In the genomic region with DNA sequence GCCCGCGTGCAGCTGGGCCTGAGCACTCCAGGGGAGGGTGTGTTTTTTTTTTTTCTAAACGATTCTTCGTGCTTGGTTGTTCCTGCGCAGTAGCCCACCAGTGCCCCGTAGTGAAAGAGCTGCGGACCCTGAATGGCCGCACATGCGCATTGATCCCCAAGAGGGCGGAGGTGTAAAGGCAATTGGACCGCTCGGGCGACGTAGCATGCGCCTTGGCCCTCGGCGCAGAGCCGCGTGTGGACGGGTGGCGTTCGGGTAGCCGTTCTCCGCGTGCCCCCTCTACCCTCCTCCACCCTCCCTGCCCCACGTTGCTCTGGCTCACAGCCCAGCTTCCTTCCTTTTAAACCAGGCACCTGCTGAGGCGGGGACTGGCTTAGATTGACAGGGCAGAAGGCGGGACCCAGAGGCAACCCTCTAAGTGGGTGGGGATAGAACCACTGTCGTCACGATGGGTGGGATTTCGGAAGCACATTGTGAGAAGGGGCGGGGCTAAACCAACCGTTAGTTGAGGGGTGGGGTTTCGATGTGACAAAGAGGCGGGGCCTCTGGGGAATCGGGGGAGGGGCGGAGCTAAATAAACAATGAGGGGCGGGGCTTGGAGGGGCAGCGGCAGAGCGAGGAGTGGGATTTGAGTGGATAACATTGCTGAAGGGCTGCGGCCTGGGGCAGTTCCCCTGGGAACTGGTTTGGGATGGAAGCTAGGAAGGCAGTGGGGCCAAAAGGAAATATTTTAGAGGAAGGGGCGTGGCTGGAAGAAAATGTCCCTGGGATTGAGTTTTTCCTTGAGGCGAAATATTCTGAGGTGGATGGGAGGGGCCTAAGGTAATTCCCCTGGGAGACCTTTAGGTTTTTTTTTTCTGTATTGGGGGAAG, we compare ENCODE assay signal across 8 cellular contexts. TPM values are rescaled to one million over a fixed set of nuclear protein-coding genes. Genes with fewer than 3 reads are reported as not detected.
A peak's percentile ranks its signal among the peaks of the same experiment; 100 is the strongest.
DNase-seq lines count a peak whose midpoint lies in the region; ATAC-seq and TF ChIP-seq lines count a peak whose summit lies in the region.

No MANE protein-coding gene starts in this region.

- H3K4me3 ChIP-seq in BE2C (ENCODE audit: low read depth, low read length) (peak overlapping the region; percentile 64), coronary artery (peak overlapping the region; percentile 88)

- no peaks in the 10 kb centered on the region for H3K9me3 ChIP-seq in BE2C

- H3K27ac ChIP-seq in coronary artery, result peak overlapping the region; percentile 75 to 95

- H3K27me3 ChIP-seq in BE2C, result no peaks in the 10 kb centered on the region

- peaks cover 29% of the 10 kb centered on the region for H3K36me3 ChIP-seq in BE2C

- H3K4me1 ChIP-seq in BE2C, result peaks cover under 1% of the 10 kb centered on the region

- TF ChIP-seq CTCF in BE2C (IDR thresholded peaks at IDR 0.05; ENCODE audit: low read depth, low read length) (no peak), coronary artery (IDR thresholded peaks at IDR 0.05) (no peak)

- ATAC-seq in HG03457 (IDR thresholded peaks at IDR 0.05; ENCODE audit: unreplicated experiment) (peak; percentile 52), left lobe of liver (peak; percentile 74)

- DNase-seq in BE2C (peak; percentile 99), GM19240 (ENCODE audit: insufficient read length, low spot score) (peak; percentile 89), NCI-H524 treated with DMSO at 0.1 percent for 48 hours (lab: John Stamatoyannopoulos, UW) (peak; percentile 69), coronary artery (ENCODE audit: low spot score) (peak; percentile 92), left lobe of liver (ENCODE audit: low spot score) (peak; percentile 95)
- DNase-seq in activated CD4-positive, alpha-beta T cell treated with anti-CD3 and anti-CD28 coated beads for 48 hours, result peak; percentile 96
- DNase-seq in stimulated activated CD4-positive, alpha-beta T cell treated with anti-CD3 and anti-CD28 coated beads, Interleukin-2, amount 100 ng/mL, for 24 hours, result peak; percentile 91 to 93

RNA-seq across cellular contexts. Expression of a gene that starts 0.5 kb away (rescaled TPM):
- 110 TPM for polyA plus RNA-seq in BE2C (2012; ENCODE audit: insufficient read depth, insufficient read length, low read depth)
- 24.4 TPM for total RNA-seq in left lobe of liver

RNA-seq across cellular contexts. Expression of a gene that starts 0.8 kb away (rescaled TPM):
- 546 TPM for polyA plus RNA-seq in BE2C (2012; ENCODE audit: insufficient read depth, insufficient read length, low read depth)
- 787 TPM for total RNA-seq in left lobe of liver

RNA-seq across cellular contexts. Expression of a gene that starts 31.1 kb away (rescaled TPM):
- polyA plus RNA-seq in BE2C (2012; ENCODE audit: insufficient read depth, insufficient read length, low read depth), result 0.17 TPM
- 1.3 TPM for total RNA-seq in left lobe of liver

RNA-seq across cellular contexts. Expression of a gene that starts 33.2 kb away (rescaled TPM):
- polyA plus RNA-seq in BE2C (2012; ENCODE audit: insufficient read depth, insufficient read length, low read depth), result 0.76 TPM
- total RNA-seq in left lobe of liver, result 0.13 TPM

RNA-seq across cellular contexts. Expression of a gene that starts 52.3 kb away (rescaled TPM):
- 39.4 TPM for polyA plus RNA-seq in BE2C (2012; ENCODE audit: insufficient read depth, insufficient read length, low read depth)
- 31.7 TPM for total RNA-seq in left lobe of liver

Comparison
In these comparisons a context has a peak if more than half of its experiments do, and no peak if none do; other contexts are left out.
1. Peak in every context shown above with its lines: DNase-seq, ATAC-seq, H3K4me3 ChIP-seq and H3K27ac ChIP-seq.